In genomic region chr6:34489229-34489805, GRCh38 we compare ENCODE assay signal across 21 cellular contexts. TPM values are rescaled to one million over a fixed set of nuclear protein-coding genes. Genes with fewer than 3 reads are reported as not detected.
"Had no signal": no experiment of that assay in that cellular context is flagged by ENCODE, and none has a peak within 500 bp of the region (broad histone marks: within the 10 kb centered on the region; RNA-seq: fewer than 3 reads in every experiment).

No MANE protein-coding gene starts in this region.

- H3K9me3 ChIP-seq: ascending aorta, left ventricle myocardium inferior, neutrophil, tibial nerve, vagina had no signal

- H3K27ac ChIP-seq: ascending aorta, left ventricle myocardium inferior, neutrophil, skin epidermis, tibial nerve, vagina had no signal

- H3K4me3 Mint-ChIP-seq: activated CD4-positive, alpha-beta T cell treated with anti-CD3 and anti-CD28 coated beads, Interleukin-2, amount 10 ng/mL, durations not matched to agents 7 days and 5 days; activated naive CD4-positive, alpha-beta T cell treated with anti-CD3 and anti-CD28 coated beads, Interleukin-2, amount 10 ng/mL, durations not matched to agents 7 days and 5 days; activated T-helper 17 cell treated with anti-CD3 and anti-CD28 coated beads, Interleukin-2, amount 50 U/mL, for 72 hours; natural killer cell had no signal

- H3K36me3 Mint-ChIP-seq: activated naive CD4-positive, alpha-beta T cell treated with anti-CD3 and anti-CD28 coated beads, Interleukin-2, amount 10 ng/mL, durations not matched to agents 7 days and 5 days; natural killer cell had no signal

- H3K27me3 ChIP-seq: ascending aorta, neutrophil, tibial nerve, vagina had no signal

- H3K4me1 ChIP-seq: ascending aorta, left ventricle myocardium inferior, vagina had no signal

- ATAC-seq: activated T-helper 17 cell treated with anti-CD3 and anti-CD28 coated beads, Interleukin-2, amount 50 U/mL, for 72 hours; natural killer cell had no signal

- H3K9me3 Mint-ChIP-seq: activated CD4-positive, alpha-beta T cell treated with anti-CD3 and anti-CD28 coated beads, Interleukin-2, amount 10 ng/mL, durations not matched to agents 7 days and 5 days; activated naive CD4-positive, alpha-beta T cell treated with anti-CD3 and anti-CD28 coated beads, Interleukin-2, amount 10 ng/mL, durations not matched to agents 7 days and 5 days; activated T-helper 17 cell treated with anti-CD3 and anti-CD28 coated beads, Interleukin-2, amount 50 U/mL, for 72 hours; natural killer cell had no signal

- H3K4me3 ChIP-seq: ascending aorta, left ventricle myocardium inferior, skin epidermis, tibial nerve, vagina had no signal

- DNase-seq: activated CD4-positive, alpha-beta T cell treated with anti-CD3 and anti-CD28 coated beads, Interleukin-2, amount 10 ng/mL, durations not matched to agents 7 days and 5 days; activated naive CD4-positive, alpha-beta T cell treated with anti-CD3 and anti-CD28 coated beads, Interleukin-2, amount 10 ng/mL, durations not matched to agents 7 days and 5 days; erythroblast; hippocampal formation; kidney; left ventricle myocardium inferior; mesenchymal stem cell; natural killer cell; stimulated activated CD4-positive, alpha-beta T cell treated with anti-CD3 and anti-CD28 coated beads, Interleukin-4, amount 100 ng/mL, for 4 hours; stimulated activated CD8-positive, alpha-beta memory T cell treated with anti-CD3 and anti-CD28 coated beads, Interleukin-4, amount 100 ng/mL, for 48 hours; stimulated activated naive CD4-positive, alpha-beta T cell treated with Interleukin-2 at 50 U/mL for 16 hours; substantia nigra had no signal

- H3K27me3 Mint-ChIP-seq: activated CD4-positive, alpha-beta T cell treated with anti-CD3 and anti-CD28 coated beads, Interleukin-2, amount 10 ng/mL, durations not matched to agents 7 days and 5 days; activated T-helper 17 cell treated with anti-CD3 and anti-CD28 coated beads, Interleukin-2, amount 50 U/mL, for 72 hours had no signal

- H3K36me3 ChIP-seq: ascending aorta, left ventricle myocardium inferior, neutrophil, tibial nerve, vagina had no signal

- FAIRE-seq: bronchial epithelial cell, kidney had no signal

- H3K27ac Mint-ChIP-seq: activated CD4-positive, alpha-beta T cell treated with anti-CD3 and anti-CD28 coated beads, Interleukin-2, amount 10 ng/mL, durations not matched to agents 7 days and 5 days; activated naive CD4-positive, alpha-beta T cell treated with anti-CD3 and anti-CD28 coated beads, Interleukin-2, amount 10 ng/mL, durations not matched to agents 7 days and 5 days; activated T-helper 17 cell treated with anti-CD3 and anti-CD28 coated beads, Interleukin-2, amount 50 U/mL, for 72 hours; natural killer cell had no signal

RNA-seq across cellular contexts. Expression of gene PACSIN1, which starts 23.4 kb away (rescaled TPM):
- total RNA-seq: ascending aorta, bronchial epithelial cell, dermis microvascular lymphatic vessel endothelial cell, glomerular endothelial cell had no signal
